Comparison of ENCODE assay signal across 1 cellular context in the genomic region with DNA sequence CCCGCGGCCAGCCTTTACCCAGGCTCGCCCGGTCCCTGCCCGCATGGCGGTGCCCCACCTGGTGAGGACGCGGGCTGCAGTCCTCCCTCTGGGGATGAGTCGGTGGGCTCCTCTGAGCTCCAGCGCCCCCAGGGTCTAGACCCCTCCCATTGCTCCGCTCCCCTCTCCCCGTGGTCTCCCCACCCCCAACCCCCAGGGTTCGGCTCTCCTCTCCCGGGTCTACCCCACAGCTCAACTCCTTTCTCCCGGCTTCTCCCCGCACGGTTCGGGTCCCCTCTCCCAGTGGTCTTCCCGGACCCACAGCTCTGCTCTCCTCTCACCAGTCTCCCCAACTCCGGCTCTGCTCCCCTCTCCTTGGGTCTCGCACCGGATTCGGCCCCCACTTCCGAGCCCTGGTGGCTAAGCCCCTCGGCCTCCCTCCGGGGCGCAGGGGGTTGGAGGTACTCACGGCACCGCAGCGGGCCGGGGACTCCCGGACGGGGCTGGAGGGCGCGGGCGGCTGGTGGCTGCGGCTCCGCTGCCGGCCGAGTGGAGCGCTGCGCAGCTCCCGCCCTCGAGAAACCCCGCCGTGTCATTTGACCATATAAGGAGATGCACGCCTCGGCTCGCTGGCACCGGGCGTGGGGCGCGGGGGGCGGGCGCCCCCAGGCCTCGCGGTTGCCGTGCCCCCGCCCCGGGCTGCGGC.
TF ChIP-seq lines count a peak whose summit lies in the region.

A gene with protein sequence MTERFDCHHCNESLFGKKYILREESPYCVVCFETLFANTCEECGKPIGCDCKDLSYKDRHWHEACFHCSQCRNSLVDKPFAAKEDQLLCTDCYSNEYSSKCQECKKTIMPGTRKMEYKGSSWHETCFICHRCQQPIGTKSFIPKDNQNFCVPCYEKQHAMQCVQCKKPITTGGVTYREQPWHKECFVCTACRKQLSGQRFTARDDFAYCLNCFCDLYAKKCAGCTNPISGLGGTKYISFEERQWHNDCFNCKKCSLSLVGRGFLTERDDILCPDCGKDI (minus strand): TSS at position 530 of the 685 bp plus-strand sequence. CDS start 12,535 bp downstream, outside the sequence.

TF ChIP-seq in HepG2, 621 proteins besides CTCF, POLR2A, EP300 and RAD21 (continued from another document and continues in another):
- TF ChIP-seq, protein P1, sequence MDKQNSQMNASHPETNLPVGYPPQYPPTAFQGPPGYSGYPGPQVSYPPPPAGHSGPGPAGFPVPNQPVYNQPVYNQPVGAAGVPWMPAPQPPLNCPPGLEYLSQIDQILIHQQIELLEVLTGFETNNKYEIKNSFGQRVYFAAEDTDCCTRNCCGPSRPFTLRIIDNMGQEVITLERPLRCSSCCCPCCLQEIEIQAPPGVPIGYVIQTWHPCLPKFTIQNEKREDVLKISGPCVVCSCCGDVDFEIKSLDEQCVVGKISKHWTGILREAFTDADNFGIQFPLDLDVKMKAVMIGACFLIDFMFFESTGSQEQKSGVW (CRISPR knock-in tag; IDR thresholded peaks at IDR 0.05; ENCODE audit: borderline replicate concordance) = no peak
- TF ChIP-seq CHD2 (IDR thresholded peaks at IDR 0.05; ENCODE audit: low read depth, low read length) = no peak
- no peak for TF ChIP-seq IKZF1 (IDR thresholded peaks at IDR 0.05)
- TF ChIP-seq TMF1 (CRISPR knock-in tag; IDR thresholded peaks at IDR 0.05; ENCODE audit: low read depth) = no peak
- TF ChIP-seq, protein P2, sequence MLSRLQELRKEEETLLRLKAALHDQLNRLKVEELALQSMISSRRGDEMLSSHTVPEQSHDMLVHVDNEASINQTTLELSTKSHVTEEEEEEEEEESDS (CRISPR knock-in tag; IDR thresholded peaks at IDR 0.05; ENCODE audit: borderline replicate concordance) = no peak
- TF ChIP-seq ZNF747 (CRISPR knock-in tag; IDR thresholded peaks at IDR 0.05; ENCODE audit: borderline replicate concordance) = peak; percentile 39; the same call in 1 of the 2 replicates
- TF ChIP-seq, protein P3, sequence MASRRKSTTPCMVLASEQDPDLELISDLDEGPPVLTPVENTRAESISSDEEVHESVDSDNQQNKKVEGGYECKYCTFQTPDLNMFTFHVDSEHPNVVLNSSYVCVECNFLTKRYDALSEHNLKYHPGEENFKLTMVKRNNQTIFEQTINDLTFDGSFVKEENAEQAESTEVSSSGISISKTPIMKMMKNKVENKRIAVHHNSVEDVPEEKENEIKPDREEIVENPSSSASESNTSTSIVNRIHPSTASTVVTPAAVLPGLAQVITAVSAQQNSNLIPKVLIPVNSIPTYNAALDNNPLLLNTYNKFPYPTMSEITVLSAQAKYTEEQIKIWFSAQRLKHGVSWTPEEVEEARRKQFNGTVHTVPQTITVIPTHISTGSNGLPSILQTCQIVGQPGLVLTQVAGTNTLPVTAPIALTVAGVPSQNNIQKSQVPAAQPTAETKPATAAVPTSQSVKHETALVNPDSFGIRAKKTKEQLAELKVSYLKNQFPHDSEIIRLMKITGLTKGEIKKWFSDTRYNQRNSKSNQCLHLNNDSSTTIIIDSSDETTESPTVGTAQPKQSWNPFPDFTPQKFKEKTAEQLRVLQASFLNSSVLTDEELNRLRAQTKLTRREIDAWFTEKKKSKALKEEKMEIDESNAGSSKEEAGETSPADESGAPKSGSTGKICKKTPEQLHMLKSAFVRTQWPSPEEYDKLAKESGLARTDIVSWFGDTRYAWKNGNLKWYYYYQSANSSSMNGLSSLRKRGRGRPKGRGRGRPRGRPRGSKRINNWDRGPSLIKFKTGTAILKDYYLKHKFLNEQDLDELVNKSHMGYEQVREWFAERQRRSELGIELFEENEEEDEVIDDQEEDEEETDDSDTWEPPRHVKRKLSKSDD (CRISPR knock-in tag; IDR thresholded peaks at IDR 0.05; ENCODE audit: low read depth) = no peak
- TF ChIP-seq, protein P4, sequence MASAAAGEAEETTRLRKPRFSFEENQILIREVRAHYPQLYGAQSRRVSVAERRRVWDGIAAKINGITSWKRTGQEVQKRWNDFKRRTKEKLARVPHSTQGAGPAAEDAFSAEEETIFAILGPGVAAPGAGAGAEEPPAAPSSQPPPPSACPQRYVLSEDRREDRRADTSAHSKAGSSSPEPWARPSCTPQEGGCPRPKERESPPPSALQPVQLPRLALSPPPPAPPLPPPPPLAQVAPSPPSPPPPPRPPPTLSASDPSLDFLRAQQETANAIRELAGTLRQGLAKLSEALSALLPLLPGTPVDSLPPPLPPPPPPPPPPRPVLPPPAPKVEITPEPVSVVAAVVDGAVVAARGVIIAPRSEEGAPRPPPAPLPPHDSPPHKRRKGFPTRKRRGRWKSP (CRISPR knock-in tag; IDR thresholded peaks at IDR 0.05) = no peak; the same call in 1 of the 2 replicates
- 0 out of 2 replicates have a peak, but pooled peaks have one; percentile 54 for TF ChIP-seq ZNF709 (CRISPR knock-in tag; IDR thresholded peaks at IDR 0.05)
- 0 out of 2 replicates have a peak, but pooled peaks have one; percentile 63 for TF ChIP-seq ZNF34 (CRISPR knock-in tag; IDR thresholded peaks at IDR 0.05; ENCODE audit: borderline replicate concordance)
- TF ChIP-seq TCF7L2 (IDR thresholded peaks at IDR 0.05; ENCODE audit: low read depth, low read length) = no peak
- TF ChIP-seq CAMTA2 (CRISPR knock-in tag; IDR thresholded peaks at IDR 0.05; ENCODE audit: borderline replicate concordance) = no peak
- no peak for TF ChIP-seq PITX1 (CRISPR knock-in tag; IDR thresholded peaks at IDR 0.05)
- TF ChIP-seq FOXJ3 (CRISPR knock-in tag; IDR thresholded peaks at IDR 0.05; ENCODE audit: borderline replicate concordance) = no peak
- TF ChIP-seq ZNF282 (IDR thresholded peaks at IDR 0.05; ENCODE audit: partially characterized antibody) = no peak
- TF ChIP-seq CBX1 (IDR thresholded peaks at IDR 0.05; ENCODE audit: low read depth) = no peak
- TF ChIP-seq ZMYM3 (CRISPR knock-in tag; IDR thresholded peaks at IDR 0.05) = no peak; the same call in 1 of the 2 replicates
- TF ChIP-seq ZNF619 (CRISPR knock-in tag; IDR thresholded peaks at IDR 0.05) = peak; percentile 53; the same call in 1 of the 2 replicates
- no peak for TF ChIP-seq ZNF501 (CRISPR knock-in tag; IDR thresholded peaks at IDR 0.05)
- TF ChIP-seq, protein P5, sequence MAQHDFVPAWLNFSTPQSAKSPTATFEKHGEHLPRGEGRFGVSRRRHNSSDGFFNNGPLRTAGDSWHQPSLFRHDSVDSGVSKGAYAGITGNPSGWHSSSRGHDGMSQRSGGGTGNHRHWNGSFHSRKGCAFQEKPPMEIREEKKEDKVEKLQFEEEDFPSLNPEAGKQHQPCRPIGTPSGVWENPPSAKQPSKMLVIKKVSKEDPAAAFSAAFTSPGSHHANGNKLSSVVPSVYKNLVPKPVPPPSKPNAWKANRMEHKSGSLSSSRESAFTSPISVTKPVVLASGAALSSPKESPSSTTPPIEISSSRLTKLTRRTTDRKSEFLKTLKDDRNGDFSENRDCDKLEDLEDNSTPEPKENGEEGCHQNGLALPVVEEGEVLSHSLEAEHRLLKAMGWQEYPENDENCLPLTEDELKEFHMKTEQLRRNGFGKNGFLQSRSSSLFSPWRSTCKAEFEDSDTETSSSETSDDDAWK (CRISPR knock-in tag; IDR thresholded peaks at IDR 0.05) = no peak
- TF ChIP-seq ZNF720 (CRISPR knock-in tag; IDR thresholded peaks at IDR 0.05) = no peak
- TF ChIP-seq, protein P6, sequence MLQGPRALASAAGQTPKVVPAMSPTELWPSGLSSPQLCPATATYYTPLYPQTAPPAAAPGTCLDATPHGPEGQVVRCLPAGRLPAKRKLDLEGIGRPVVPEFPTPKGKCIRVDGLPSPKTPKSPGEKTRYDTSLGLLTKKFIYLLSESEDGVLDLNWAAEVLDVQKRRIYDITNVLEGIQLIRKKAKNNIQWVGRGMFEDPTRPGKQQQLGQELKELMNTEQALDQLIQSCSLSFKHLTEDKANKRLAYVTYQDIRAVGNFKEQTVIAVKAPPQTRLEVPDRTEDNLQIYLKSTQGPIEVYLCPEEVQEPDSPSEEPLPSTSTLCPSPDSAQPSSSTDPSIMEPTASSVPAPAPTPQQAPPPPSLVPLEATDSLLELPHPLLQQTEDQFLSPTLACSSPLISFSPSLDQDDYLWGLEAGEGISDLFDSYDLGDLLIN (CRISPR knock-in tag; IDR thresholded peaks at IDR 0.05; ENCODE audit: borderline replicate concordance) = no peak
- TF ChIP-seq ZNF446 (CRISPR knock-in tag; IDR thresholded peaks at IDR 0.05) = peak; percentile 42; the same call in 1 of the 2 replicates
- TF ChIP-seq PHB2 (IDR thresholded peaks at IDR 0.05; ENCODE audit: partially characterized antibody) = no peak
- no peak for TF ChIP-seq SMAD9 (CRISPR knock-in tag; IDR thresholded peaks at IDR 0.05)
- TF ChIP-seq NR3C1 (CRISPR knock-in tag; IDR thresholded peaks at IDR 0.05) = no peak
- TF ChIP-seq, protein P7, sequence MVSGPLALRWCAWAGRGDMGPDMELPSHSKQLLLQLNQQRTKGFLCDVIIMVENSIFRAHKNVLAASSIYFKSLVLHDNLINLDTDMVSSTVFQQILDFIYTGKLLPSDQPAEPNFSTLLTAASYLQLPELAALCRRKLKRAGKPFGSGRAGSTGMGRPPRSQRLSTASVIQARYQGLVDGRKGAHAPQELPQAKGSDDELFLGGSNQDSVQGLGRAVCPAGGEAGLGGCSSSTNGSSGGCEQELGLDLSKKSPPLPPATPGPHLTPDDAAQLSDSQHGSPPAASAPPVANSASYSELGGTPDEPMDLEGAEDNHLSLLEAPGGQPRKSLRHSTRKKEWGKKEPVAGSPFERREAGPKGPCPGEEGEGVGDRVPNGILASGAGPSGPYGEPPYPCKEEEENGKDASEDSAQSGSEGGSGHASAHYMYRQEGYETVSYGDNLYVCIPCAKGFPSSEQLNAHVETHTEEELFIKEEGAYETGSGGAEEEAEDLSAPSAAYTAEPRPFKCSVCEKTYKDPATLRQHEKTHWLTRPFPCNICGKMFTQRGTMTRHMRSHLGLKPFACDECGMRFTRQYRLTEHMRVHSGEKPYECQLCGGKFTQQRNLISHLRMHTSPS (CRISPR knock-in tag; IDR thresholded peaks at IDR 0.05; ENCODE audit: low read depth) = no peak
- TF ChIP-seq ZNF790 (CRISPR knock-in tag; IDR thresholded peaks at IDR 0.05; ENCODE audit: borderline replicate concordance) = no peak
- no peak for TF ChIP-seq ARHGAP35 (CRISPR knock-in tag; IDR thresholded peaks at IDR 0.05; ENCODE audit: borderline replicate concordance)
- no peak for TF ChIP-seq THYN1 (CRISPR knock-in tag; IDR thresholded peaks at IDR 0.05; ENCODE audit: borderline replicate concordance, low read depth)
- TF ChIP-seq, protein P8, sequence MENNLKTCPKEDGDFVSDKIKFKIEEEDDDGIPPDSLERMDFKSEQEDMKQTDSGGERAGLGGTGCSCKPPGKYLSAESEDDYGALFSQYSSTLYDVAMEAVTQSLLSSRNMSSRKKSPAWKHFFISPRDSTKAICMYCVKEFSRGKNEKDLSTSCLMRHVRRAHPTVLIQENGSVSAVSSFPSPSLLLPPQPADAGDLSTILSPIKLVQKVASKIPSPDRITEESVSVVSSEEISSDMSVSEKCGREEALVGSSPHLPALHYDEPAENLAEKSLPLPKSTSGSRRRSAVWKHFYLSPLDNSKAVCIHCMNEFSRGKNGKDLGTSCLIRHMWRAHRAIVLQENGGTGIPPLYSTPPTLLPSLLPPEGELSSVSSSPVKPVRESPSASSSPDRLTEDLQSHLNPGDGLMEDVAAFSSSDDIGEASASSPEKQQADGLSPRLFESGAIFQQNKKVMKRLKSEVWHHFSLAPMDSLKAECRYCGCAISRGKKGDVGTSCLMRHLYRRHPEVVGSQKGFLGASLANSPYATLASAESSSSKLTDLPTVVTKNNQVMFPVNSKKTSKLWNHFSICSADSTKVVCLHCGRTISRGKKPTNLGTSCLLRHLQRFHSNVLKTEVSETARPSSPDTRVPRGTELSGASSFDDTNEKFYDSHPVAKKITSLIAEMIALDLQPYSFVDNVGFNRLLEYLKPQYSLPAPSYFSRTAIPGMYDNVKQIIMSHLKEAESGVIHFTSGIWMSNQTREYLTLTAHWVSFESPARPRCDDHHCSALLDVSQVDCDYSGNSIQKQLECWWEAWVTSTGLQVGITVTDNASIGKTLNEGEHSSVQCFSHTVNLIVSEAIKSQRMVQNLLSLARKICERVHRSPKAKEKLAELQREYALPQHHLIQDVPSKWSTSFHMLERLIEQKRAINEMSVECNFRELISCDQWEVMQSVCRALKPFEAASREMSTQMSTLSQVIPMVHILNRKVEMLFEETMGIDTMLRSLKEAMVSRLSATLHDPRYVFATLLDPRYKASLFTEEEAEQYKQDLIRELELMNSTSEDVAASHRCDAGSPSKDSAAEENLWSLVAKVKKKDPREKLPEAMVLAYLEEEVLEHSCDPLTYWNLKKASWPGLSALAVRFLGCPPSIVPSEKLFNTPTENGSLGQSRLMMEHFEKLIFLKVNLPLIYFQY (CRISPR knock-in tag; IDR thresholded peaks at IDR 0.05; ENCODE audit: borderline replicate concordance) = peak; percentile 18; the same call in 1 of the 2 replicates
- no peak for TF ChIP-seq RBM22 (optimal IDR thresholded peaks at IDR 0.05; ENCODE audit: low read length)
- no peak for TF ChIP-seq PCBP2 (optimal IDR thresholded peaks at IDR 0.05; ENCODE audit: low read depth, low read length, poor library complexity, severe bottlenecking)
- TF ChIP-seq, protein P9, sequence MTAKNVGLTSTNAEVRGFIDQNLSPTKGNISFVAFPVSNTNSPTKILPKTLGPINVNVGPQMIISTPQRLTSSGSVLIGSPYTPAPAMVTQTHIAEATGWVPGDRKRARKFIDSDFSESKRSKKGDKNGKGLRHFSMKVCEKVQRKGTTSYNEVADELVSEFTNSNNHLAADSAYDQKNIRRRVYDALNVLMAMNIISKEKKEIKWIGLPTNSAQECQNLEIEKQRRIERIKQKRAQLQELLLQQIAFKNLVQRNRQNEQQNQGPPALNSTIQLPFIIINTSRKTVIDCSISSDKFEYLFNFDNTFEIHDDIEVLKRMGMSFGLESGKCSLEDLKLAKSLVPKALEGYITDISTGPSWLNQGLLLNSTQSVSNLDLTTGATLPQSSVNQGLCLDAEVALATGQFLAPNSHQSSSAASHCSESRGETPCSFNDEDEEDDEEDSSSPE (CRISPR knock-in tag; IDR thresholded peaks at IDR 0.05) = peak; percentile 88
- no peak for TF ChIP-seq NR2F6 (IDR thresholded peaks at IDR 0.05)
- no peak for TF ChIP-seq NR2F6 (CRISPR knock-in tag; IDR thresholded peaks at IDR 0.05)
- TF ChIP-seq ZKSCAN5 (CRISPR knock-in tag; IDR thresholded peaks at IDR 0.05) = no peak
- 0 out of 2 replicates have a peak, but pooled peaks have one; percentile 47 for TF ChIP-seq ZNF124 (CRISPR knock-in tag; IDR thresholded peaks at IDR 0.05)
- no peak for TF ChIP-seq RFX3 (CRISPR knock-in tag; IDR thresholded peaks at IDR 0.05)
- no peak for TF ChIP-seq ZNF337 (CRISPR knock-in tag; IDR thresholded peaks at IDR 0.05; ENCODE audit: borderline replicate concordance, low read depth)
- TF ChIP-seq, protein P10, sequence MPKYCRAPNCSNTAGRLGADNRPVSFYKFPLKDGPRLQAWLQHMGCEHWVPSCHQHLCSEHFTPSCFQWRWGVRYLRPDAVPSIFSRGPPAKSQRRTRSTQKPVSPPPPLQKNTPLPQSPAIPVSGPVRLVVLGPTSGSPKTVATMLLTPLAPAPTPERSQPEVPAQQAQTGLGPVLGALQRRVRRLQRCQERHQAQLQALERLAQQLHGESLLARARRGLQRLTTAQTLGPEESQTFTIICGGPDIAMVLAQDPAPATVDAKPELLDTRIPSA (CRISPR knock-in tag; IDR thresholded peaks at IDR 0.05; ENCODE audit: borderline replicate concordance) = no peak
- no peak for TF ChIP-seq ZNF703 (CRISPR knock-in tag; IDR thresholded peaks at IDR 0.05; ENCODE audit: borderline replicate concordance)
